Comparison of ENCODE assay signal across 8 cellular contexts in genomic region chr17:27333410-27333980, GRCh38. TPM values are rescaled to one million over a fixed set of nuclear protein-coding genes. Genes with fewer than 3 reads are reported as not detected.
DNase-seq lines count a peak whose midpoint lies in the region; FAIRE-seq and TF ChIP-seq lines count a peak whose summit lies in the region.

No MANE protein-coding gene starts in this region.

- FAIRE-seq in GM19239 (lab: Jason Lieb, UNC) = peak; percentile 44

- H3K36me3 ChIP-seq in esophagus squamous epithelium = no peaks in the 10 kb centered on the region

- peak overlapping the region; percentile 88 to 97 (median 92) for H3K27ac ChIP-seq in esophagus squamous epithelium

- DNase-seq in GM19239 (ENCODE audit: insufficient read length, low spot score) (no peak), esophagus squamous epithelium (lab: John Stamatoyannopoulos, UW) (no peak), retinal pigment epithelial cell (ENCODE audit: low read depth) (no peak), NCI-H1105 (lab: John Stamatoyannopoulos, UW) (no peak), SW480 (ENCODE audit: low spot score) (no peak), Kasumi-1 (lab: John Stamatoyannopoulos, UW) (no peak), NCI-H526 (lab: John Stamatoyannopoulos, UW) (no peak)

- TF ChIP-seq POLR2A in esophagus squamous epithelium (IDR thresholded peaks at IDR 0.05) = no peak

- no peaks in the 10 kb centered on the region for H3K27me3 ChIP-seq in esophagus squamous epithelium

- WGBS in esophagus squamous epithelium, 2 donors = 40 to 43% methylated on average over 11 of the region's 11 CpGs

- H3K4me3 ChIP-seq in WI38 (ENCODE audit: low read depth, low read length) (peak overlapping the region; percentile 58), esophagus squamous epithelium (peak overlapping the region; percentile 34 to 76 (median 54)), retinal pigment epithelial cell (ENCODE audit: low read length) (peak overlapping the region; percentile 52)

- intact Hi-C loops in esophagus squamous epithelium (cut with DNase I) = loop anchor here (5.0 kb wide), 1 partner anchor 86 kb away; no protein-coding TSS in a partner anchor

- no peaks in the 10 kb centered on the region for H3K9me3 ChIP-seq in esophagus squamous epithelium

- TF ChIP-seq CTCF in WI38 (IDR thresholded peaks at IDR 0.05; ENCODE audit: low read depth, low read length) (no peak), esophagus squamous epithelium (IDR thresholded peaks at IDR 0.05) (no peak), retinal pigment epithelial cell (conservative IDR thresholded peaks at IDR 0.05; ENCODE audit: low read depth, low read length) (no peak)

- peaks cover 13 to 40% (median 15%) of the 10 kb centered on the region in 3 donors for H3K4me1 ChIP-seq in esophagus squamous epithelium

RNA-seq across cellular contexts. Expression of gene WSB1, which starts 39.6 kb away (rescaled TPM):
- 100 to 1,000 TPM in 1 of 4 donors, 10 to 100 TPM in 3; 27.9 to 112 (median 62.8) TPM for total RNA-seq in esophagus squamous epithelium
